1 cellular context compared by ENCODE assay signal in genomic region chr19:45467456-45468158, GRCh38.
TF ChIP-seq lines count a peak whose summit lies in the region.

Gene FOSB, plus strand, starts transcription at chr19:45467996. Its CDS starts 591 bp downstream, at chr19:45468587.

TF ChIP-seq in HepG2, 621 proteins besides CTCF, POLR2A, EP300 and RAD21 (continued from another document and continues in another):
- TF ChIP-seq MNT (IDR thresholded peaks at IDR 0.05) (no peak), ZNF225 (CRISPR knock-in tag; IDR thresholded peaks at IDR 0.05) (no peak), THAP11 (CRISPR knock-in tag; IDR thresholded peaks at IDR 0.05) (no peak; the same call in 1 of the 2 replicates), NPAS2 (CRISPR knock-in tag; IDR thresholded peaks at IDR 0.05; ENCODE audit: borderline replicate concordance) (no peak), ARID5B (CRISPR knock-in tag; IDR thresholded peaks at IDR 0.05) (0 out of 2 replicates have a peak, but pooled peaks have one; percentile 35), IKZF5 (CRISPR knock-in tag; IDR thresholded peaks at IDR 0.05) (peak; percentile 72), FOSL2 (CRISPR knock-in tag; IDR thresholded peaks at IDR 0.05) (peak; percentile 31), BHLHE40 (IDR thresholded peaks at IDR 0.05; ENCODE audit: low read length) (no peak), MED8 (CRISPR knock-in tag; IDR thresholded peaks at IDR 0.05; ENCODE audit: insufficient replicate concordance) (no peak), ZNF414 (CRISPR knock-in tag; IDR thresholded peaks at IDR 0.05) (no peak), FLYWCH1 (CRISPR knock-in tag; IDR thresholded peaks at IDR 0.05) (no peak), RERE (CRISPR knock-in tag; IDR thresholded peaks at IDR 0.05; ENCODE audit: low read depth) (no peak), GABPB1 (CRISPR knock-in tag; IDR thresholded peaks at IDR 0.05) (peak; percentile 68), ARID4A (CRISPR knock-in tag; IDR thresholded peaks at IDR 0.05; ENCODE audit: borderline replicate concordance) (peak; percentile 89; the same call in 1 of the 2 replicates), ZNF788 (CRISPR knock-in tag; IDR thresholded peaks at IDR 0.05; ENCODE audit: borderline replicate concordance) (no peak), SRSF4 (IDR thresholded peaks at IDR 0.05; ENCODE audit: low read depth, low read length, poor library complexity, severe bottlenecking) (no peak), ZNF331 (CRISPR knock-in tag; IDR thresholded peaks at IDR 0.05) (0 out of 2 replicates have a peak, but pooled peaks have one; percentile 29), MAX (IDR thresholded peaks at IDR 0.05) (peak; percentile 43; the same call in 1 of the 2 replicates), ZNF317 (CRISPR knock-in tag; IDR thresholded peaks at IDR 0.05) (0 out of 2 replicates have a peak, but pooled peaks have one; percentile 8), ATF4 (CRISPR knock-in tag; IDR thresholded peaks at IDR 0.05) (no peak), NFYC (CRISPR knock-in tag; IDR thresholded peaks at IDR 0.05) (peak; percentile 17; the same call in 1 of the 2 replicates), ZNF333 (CRISPR knock-in tag; IDR thresholded peaks at IDR 0.05; ENCODE audit: borderline replicate concordance) (peak; percentile 77; the same call in 1 of the 2 replicates), ZBTB44 (CRISPR knock-in tag; IDR thresholded peaks at IDR 0.05) (no peak), FOXK2 (IDR thresholded peaks at IDR 0.05) (no peak), MZF1 (CRISPR knock-in tag; IDR thresholded peaks at IDR 0.05; ENCODE audit: borderline replicate concordance) (no peak), ZC3H4 (CRISPR knock-in tag; IDR thresholded peaks at IDR 0.05; ENCODE audit: borderline replicate concordance) (no peak), ZNF556 (CRISPR knock-in tag; IDR thresholded peaks at IDR 0.05; ENCODE audit: borderline replicate concordance) (no peak), KDM6A (CRISPR knock-in tag; IDR thresholded peaks at IDR 0.05; ENCODE audit: low read depth) (no peak), E2F2 (CRISPR knock-in tag; IDR thresholded peaks at IDR 0.05; ENCODE audit: borderline replicate concordance) (no peak), ZMAT5 (CRISPR knock-in tag; IDR thresholded peaks at IDR 0.05; ENCODE audit: borderline replicate concordance, low read depth) (no peak), FOXK1 (CRISPR knock-in tag; IDR thresholded peaks at IDR 0.05; ENCODE audit: borderline replicate concordance, low read depth) (peak; percentile 78; the same call in 1 of the 2 replicates)
